In the genomic region with DNA sequence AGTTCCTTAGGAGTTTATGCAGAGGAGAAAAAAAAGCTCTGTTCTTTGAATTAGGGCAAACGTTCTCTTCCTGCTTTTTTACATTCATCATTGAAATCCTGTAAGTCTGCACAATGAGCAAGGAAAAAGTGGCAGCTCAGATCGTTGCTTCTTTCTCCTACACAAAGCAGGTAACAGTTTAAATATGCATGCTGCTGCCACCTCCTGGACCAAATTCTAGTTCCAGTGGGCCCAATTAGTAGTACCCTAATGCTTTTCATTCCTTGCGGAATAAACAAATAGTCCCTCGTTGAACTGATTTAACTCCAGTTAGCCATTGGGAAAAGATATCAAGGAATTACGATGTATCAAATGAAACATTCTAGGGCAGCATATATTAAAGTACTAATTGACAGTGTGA, we compare ENCODE assay signal across 13 cellular contexts. TPM values are rescaled to one million over a fixed set of nuclear protein-coding genes. Genes with fewer than 3 reads are reported as not detected.
A peak's percentile ranks its signal among the peaks of the same experiment; 100 is the strongest.
DNase-seq lines count a peak whose midpoint lies in the region; ATAC-seq, FAIRE-seq and TF ChIP-seq lines count a peak whose summit lies in the region.
"Had no signal": no experiment of that assay in that cellular context is flagged by ENCODE, and none has a peak within 500 bp of the region (broad histone marks: within the 10 kb centered on the region; RNA-seq: fewer than 3 reads in every experiment).

No MANE protein-coding gene starts in this region.

- H3K4me3 ChIP-seq in HEK293 (ENCODE audit: low read depth, low read length) (no peak overlapping the region), HepG2 (replicated peaks in 1 of 3; ENCODE audit: insufficient read depth in 1 of 3, low read depth in 2 of 3, low read length in 3 of 3) (no peak overlapping the region)
- H3K4me3 ChIP-seq: spleen had no signal

- peaks cover 33% of the 10 kb centered on the region for H3K36me3 Mint-ChIP-seq in CD4-positive, alpha-beta T cell (ENCODE audit: low read depth)
- H3K36me3 Mint-ChIP-seq in central memory CD8-positive, alpha-beta T cell (ENCODE audit: insufficient read depth) = peaks cover 30% of the 10 kb centered on the region
- H3K36me3 Mint-ChIP-seq in immature natural killer cell = peaks cover 0 to 7% (median 3%) of the 10 kb centered on the region in 3 donors

- ATAC-seq in CD4-positive, alpha-beta T cell (ENCODE audit: poor library complexity) = peak; percentile 56
- no peak for ATAC-seq in central memory CD8-positive, alpha-beta T cell (replicated peaks; ENCODE audit: extremely low read depth, poor library complexity, severe bottlenecking)
- ATAC-seq in HepG2 = peak; percentile 47; the same call in 2 of the 3 replicates

- in situ Hi-C loops in HepG2 (cut with HindIII; ENCODE audit: extremely low pct_ligation_motif_present, low pct_unique_long_range_greater_than_20kb) = no loop called here

- H3K27me3 Mint-ChIP-seq in CD4-positive, alpha-beta T cell = no peaks in the 10 kb centered on the region
- no peaks in the 10 kb centered on the region for H3K27me3 Mint-ChIP-seq in central memory CD8-positive, alpha-beta T cell
- H3K27me3 Mint-ChIP-seq in immature natural killer cell (ENCODE audit: low read depth in 3 of 3) = peaks cover 0 to 1% (median 0%) of the 10 kb centered on the region in 3 donors
- H3K27me3 Mint-ChIP-seq: activated naive CD8-positive, alpha-beta T cell treated with anti-CD3 and anti-CD28 coated beads for 36 hours had no signal

- no peaks in the 10 kb centered on the region for H3K27me3 ChIP-seq in CD4-positive, alpha-beta T cell (ENCODE audit: control insufficient read depth, insufficient read depth, low read length)
- H3K27me3 ChIP-seq in HepG2 (ENCODE audit: control insufficient read depth in 1 of 2, insufficient read depth in 2 of 2, low read length in 2 of 2) = no peaks in the 10 kb centered on the region
- H3K27me3 ChIP-seq: spleen had no signal

- 73% methylated on average over 5 of the region's 5 CpGs for WGBS in HepG2 (ENCODE audit: low lambda C conversion rate)

- peak; percentile 40 for FAIRE-seq in HepG2 (lab: Jason Lieb, UNC)

- no TSS peak for BruUV-seq in HepG2 (replicated peaks; lab: Mats Ljungman, UMichigan)

- H3K36me3 ChIP-seq in HEK293 (ENCODE audit: control insufficient read depth in 2 of 2, insufficient read depth in 1 of 2, low read length in 2 of 2) = peaks cover 15 to 81% of the 10 kb centered on the region in 2 experiments; a peak in 2 of 3 replicates
- H3K36me3 ChIP-seq in HepG2 (replicated peaks in 1 of 2; ENCODE audit: control insufficient read depth in 1 of 2, insufficient read depth in 2 of 2, low read length in 2 of 2) = peaks cover 12 to 53% of the 10 kb centered on the region in 2 experiments

- no peaks in the 10 kb centered on the region for H3K9me3 Mint-ChIP-seq in CD4-positive, alpha-beta T cell
- H3K9me3 Mint-ChIP-seq in central memory CD8-positive, alpha-beta T cell = no peaks in the 10 kb centered on the region
- H3K9me3 Mint-ChIP-seq in immature natural killer cell = no peaks in the 10 kb centered on the region
- H3K9me3 Mint-ChIP-seq: activated naive CD8-positive, alpha-beta T cell treated with anti-CD3 and anti-CD28 coated beads for 36 hours had no signal

- peaks cover 85% of the 10 kb centered on the region for H4K20me1 ChIP-seq in HepG2 (ENCODE audit: insufficient read depth, low read length)

- TF ChIP-seq POLR2A in HepG2 (IDR thresholded peaks at IDR 0.05; ENCODE audit: insufficient read depth in 1 of 2, low read depth in 2 of 2, low read length in 2 of 2) = no peak

- no peak overlapping the region for H3K4me3 Mint-ChIP-seq in CD4-positive, alpha-beta T cell
- H3K4me3 Mint-ChIP-seq in central memory CD8-positive, alpha-beta T cell = peak overlapping the region; percentile 5
- no peak overlapping the region for H3K4me3 Mint-ChIP-seq in immature natural killer cell
- H3K4me3 Mint-ChIP-seq: activated naive CD8-positive, alpha-beta T cell treated with anti-CD3 and anti-CD28 coated beads for 36 hours had no signal

- CTCF ChIA-PET in CD4-positive, alpha-beta T cell (lab: Charles Lee) = interaction anchor here (0.8 to 3.7 kb wide), 4 partner anchors 19 to 114 kb away, joined by 3 to 12 read pairs (median 3); partner anchors contain the start of genes TAF12 and YTHDF2
- CTCF ChIA-PET in HEK293 (lab: Yijun Ruan, JAX) (interaction anchor here (0.6 to 2.0 kb wide), 5 partner anchors 9 to 120 kb away, joined by 3 to 9 read pairs (median 5); partner anchors contain the start of gene YTHDF2), HepG2 (lab: Yijun Ruan, JAX; ENCODE audit: low intra/inter-chr PET ratio, low total read pairs) (no interaction called here)

- no peak overlapping the region for H3K27ac Mint-ChIP-seq in CD4-positive, alpha-beta T cell
- H3K27ac Mint-ChIP-seq in central memory CD8-positive, alpha-beta T cell (ENCODE audit: low read depth) = no peak overlapping the region
- peak overlapping the region in 2 of 6 donors; percentile 17 to 68 for H3K27ac Mint-ChIP-seq in immature natural killer cell
- H3K27ac Mint-ChIP-seq: activated naive CD8-positive, alpha-beta T cell treated with anti-CD3 and anti-CD28 coated beads for 36 hours had no signal

- intact Hi-C loops in CD4-positive, alpha-beta T cell (cut with DNase I, micrococcal nuclease) = loop anchor here in 1 of 2 experiments (1.0 to 5.0 kb wide), 2 partner anchors 115 to 239 kb away; partner anchors contain the start of gene TAF12
- intact Hi-C loops in HepG2 (cut with micrococcal nuclease; ENCODE audit: unreplicated experiment) = loop anchor here (5.0 kb wide), 1 partner anchor 115 kb away; the partner anchor contains the start of gene TAF12

- H3K4me1 ChIP-seq in HEK293 (ENCODE audit: control insufficient read depth, insufficient read depth, low read length) (0 out of 2 replicates have a peak, but pooled peaks cover 2% of the 10 kb centered on the region), HepG2 (ENCODE audit: insufficient read depth, low read length) (peaks cover 50% of the 10 kb centered on the region)

- no peak for TF ChIP-seq RAD21 in HepG2 (CRISPR knock-in tag; IDR thresholded peaks at IDR 0.05)

- no peak for DNase-seq in CD4-positive, alpha-beta T cell
- DNase-seq in central memory CD8-positive, alpha-beta T cell (ENCODE audit: low spot score in 2 of 2) = no peak
- no peak for DNase-seq in HepG2 (ENCODE audit: low spot score)
- DNase-seq in iPS-NIHi11 (ENCODE audit: low spot score) = no peak
- no peak for DNase-seq in AG20443 (ENCODE audit: low spot score)
- no peak for DNase-seq in NCI-H2196 (lab: John Stamatoyannopoulos, UW; ENCODE audit: unreplicated experiment)
- DNase-seq in immature natural killer cell = no peak
- DNase-seq: activated CD4-positive, alpha-beta T cell treated with anti-CD3 and anti-CD28 coated beads for 4 hours; activated naive CD8-positive, alpha-beta T cell treated with anti-CD3 and anti-CD28 coated beads for 36 hours; NCI-H187; spleen had no signal

- no peak overlapping the region for H3K9ac ChIP-seq in HepG2 (ENCODE audit: insufficient read depth, low read depth, low read length)

- TF ChIP-seq EP300 in HepG2 (IDR thresholded peaks at IDR 0.05; ENCODE audit: low read depth in 2 of 2, low read length in 2 of 2) (no peak), HepG2 (CRISPR knock-in tag; IDR thresholded peaks at IDR 0.05; ENCODE audit: borderline replicate concordance) (no peak)

- peaks cover 95% of the 10 kb centered on the region for H3K79me2 ChIP-seq in HepG2 (ENCODE audit: insufficient read depth, low read length)

- H2AFZ ChIP-seq in HepG2 (ENCODE audit: low read length) = no peak overlapping the region

- POLR2A ChIA-PET in CD4-positive, alpha-beta T cell (lab: Charles Lee) = interaction anchor here (0.6 to 1.3 kb wide), 4 partner anchors 18 to 135 kb away, joined by 3 to 4 read pairs (median 3); partner anchors contain the start of gene YTHDF2
- POLR2A ChIA-PET in HEK293 (lab: Yijun Ruan, JAX) (interaction anchor here (1.1 kb wide), 1 partner anchor 108 kb away, joined by 3 read pairs; the partner anchor contains the start of gene RNU11), HepG2 (lab: Yijun Ruan, JAX) (interaction anchor here (3.3 kb wide), 1 partner anchor 20 kb away, joined by 10 read pairs; the partner anchor contains the start of gene YTHDF2)

- TF ChIP-seq CTCF in CD4-positive, alpha-beta T cell (IDR thresholded peaks at IDR 0.05) = peak; percentile 34
- no peak for TF ChIP-seq CTCF in HEK293 (tag by site-specific recombination; IDR thresholded peaks at IDR 0.05)
- peak; percentile 38; the same call in 1 of the 2 replicates for TF ChIP-seq CTCF in HepG2 (CRISPR knock-in tag; IDR thresholded peaks at IDR 0.05)

- peaks cover 37% of the 10 kb centered on the region for H3K4me1 Mint-ChIP-seq in CD4-positive, alpha-beta T cell (ENCODE audit: low read depth)
- H3K4me1 Mint-ChIP-seq in central memory CD8-positive, alpha-beta T cell = peaks cover 26% of the 10 kb centered on the region
- peaks cover 25 to 29% of the 10 kb centered on the region in 2 donors for H3K4me1 Mint-ChIP-seq in immature natural killer cell

- no peak overlapping the region for H3K27ac ChIP-seq in CD4-positive, alpha-beta T cell (ENCODE audit: low read depth, low read length)
- H3K27ac ChIP-seq in HEK293 (ENCODE audit: extremely low read depth, low read depth, low read length) = no peak overlapping the region
- no peak overlapping the region for H3K27ac ChIP-seq in HepG2 (ENCODE audit: extremely low read length, insufficient read depth, low read length)
- H3K27ac ChIP-seq: spleen had no signal

- no peak overlapping the region for H3K4me2 ChIP-seq in HepG2 (ENCODE audit: low read depth, low read length)

- no peaks in the 10 kb centered on the region for H3K9me3 ChIP-seq in CD4-positive, alpha-beta T cell (ENCODE audit: control insufficient read depth, low read length)
- H3K9me3 ChIP-seq in HEK293 (ENCODE audit: control insufficient read depth, insufficient read depth, low read depth, low read length) (no peaks in the 10 kb centered on the region), HepG2 (ENCODE audit: low read length) (no peaks in the 10 kb centered on the region)
- H3K9me3 ChIP-seq: spleen had no signal

RNA-seq across cellular contexts. Expression of gene YTHDF2, which starts 20.1 kb away (rescaled TPM):
- total RNA-seq in CD4-positive, alpha-beta T cell = 100 to 1,000 TPM in 1 of 2 experiments, 10 to 100 TPM in 1; 85.0 to 100 TPM
- total RNA-seq in HepG2 (2016; rRNA removed; fragmentation: Illumina TruSeq; extraction: Trizol) = 59.6 and 84.7 TPM in 2 replicates
- total RNA-seq in HepG2 (2016; cell fraction: cytosol; rRNA removed; fragmentation: Illumina TruSeq; extraction: Trizol; ENCODE audit: low read depth) = 23.5 and 25.1 TPM in 2 replicates
- total RNA-seq in HepG2 (2016; cell fraction: insoluble cytoplasmic fraction; rRNA removed; fragmentation: Illumina TruSeq; extraction: Trizol) = 64.6 and 75.8 TPM in 2 replicates
- 40.7 and 44.0 TPM in 2 replicates for total RNA-seq in HepG2 (2016; cell fraction: membrane; rRNA removed; fragmentation: Illumina TruSeq; extraction: Trizol)
- 40.1 and 45.5 TPM in 2 replicates for total RNA-seq in HepG2 (2016; cell fraction: nucleus; rRNA removed; fragmentation: Illumina TruSeq; extraction: Trizol)
- polyA plus RNA-seq in HepG2 (2011; rRNA removed) = 48.4 and 57.5 TPM in 2 replicates
- 42.8 and 55.5 TPM in 2 replicates for polyA plus RNA-seq in HepG2 (2011; cell fraction: cytosol; rRNA removed)
- 27.3 and 38.4 TPM in 2 replicates for polyA plus RNA-seq in HepG2 (2011; cell fraction: nucleus; rRNA removed)
- polyA plus RNA-seq in HepG2 (2012) = 45.7 and 46.5 TPM in 2 replicates
- 6.9 and 7.4 TPM in 2 replicates for polyA plus RNA-seq in HepG2 (2016; cell fraction: cytosol; fragmentation: Illumina TruSeq; extraction: Trizol; ENCODE audit: low read depth)
- 77.8 and 84.1 TPM in 2 replicates for polyA plus RNA-seq in HepG2 (2016; cell fraction: insoluble cytoplasmic fraction; fragmentation: Illumina TruSeq; extraction: Trizol; ENCODE audit: low read depth)
- 19.2 and 20.4 TPM in 2 replicates for polyA plus RNA-seq in HepG2 (2016; cell fraction: membrane; fragmentation: Illumina TruSeq; extraction: Trizol; ENCODE audit: low read depth)
- 51.1 and 54.7 TPM in 2 replicates for polyA plus RNA-seq in HepG2 (2016; cell fraction: nucleus; fragmentation: Illumina TruSeq; extraction: Trizol; ENCODE audit: insufficient read depth, low read depth)
- polyA minus RNA-seq in HepG2 (2011; rRNA and poly(A)+ RNA removed; ENCODE audit: low replicate concordance) = 118 and 193 TPM in 2 replicates
- 60.7 and 61.0 TPM in 2 replicates for polyA minus RNA-seq in HepG2 (2011; cell fraction: cytosol; rRNA and poly(A)+ RNA removed)
- polyA minus RNA-seq in HepG2 (2011; cell fraction: nucleus; rRNA and poly(A)+ RNA removed) = 38.6 and 48.5 TPM in 2 replicates
- 100 to 1,000 TPM in 2 of 3 donors, 10 to 100 TPM in 1; 78.1 to 210 (median 129) TPM for polyA plus RNA-seq in immature natural killer cell

RNA-seq across cellular contexts. Expression of gene OPRD1, which starts 55.1 kb away (rescaled TPM):
- total RNA-seq in CD4-positive, alpha-beta T cell = not detected
- total RNA-seq in HepG2 (2016; rRNA removed; fragmentation: Illumina TruSeq; extraction: Trizol) = 0.02 TPM in 1 of 2 replicates, not detected in the other
- total RNA-seq in HepG2 (2016; cell fraction: cytosol; rRNA removed; fragmentation: Illumina TruSeq; extraction: Trizol; ENCODE audit: low read depth) = not detected in 2 replicates
- 0.04 TPM in 1 of 2 replicates, not detected in the other for total RNA-seq in HepG2 (2016; cell fraction: insoluble cytoplasmic fraction; rRNA removed; fragmentation: Illumina TruSeq; extraction: Trizol)
- total RNA-seq in HepG2 (2016; cell fraction: membrane; rRNA removed; fragmentation: Illumina TruSeq; extraction: Trizol) = not detected in 2 replicates
- 0.06 TPM in 1 of 2 replicates, not detected in the other for total RNA-seq in HepG2 (2016; cell fraction: nucleus; rRNA removed; fragmentation: Illumina TruSeq; extraction: Trizol)
- polyA plus RNA-seq in HepG2 (2011; rRNA removed) (0.01 and 0.03 TPM in 2 replicates), immature natural killer cell (under 1 TPM in 1 of 3 donors, not detected in 2; 0.03 TPM)
- polyA plus RNA-seq in HepG2 (2011; cell fraction: cytosol; rRNA removed) = 0.01 and 0.03 TPM in 2 replicates
- polyA plus RNA-seq in HepG2 (2011; cell fraction: nucleus; rRNA removed) = 0.11 and 0.14 TPM in 2 replicates
- 0.03 and 0.07 TPM in 2 replicates for polyA plus RNA-seq in HepG2 (2012)
- not detected in 2 replicates for polyA plus RNA-seq in HepG2 (2016; cell fraction: cytosol; fragmentation: Illumina TruSeq; extraction: Trizol; ENCODE audit: low read depth)
- not detected in 2 replicates for polyA plus RNA-seq in HepG2 (2016; cell fraction: insoluble cytoplasmic fraction; fragmentation: Illumina TruSeq; extraction: Trizol; ENCODE audit: low read depth)
- not detected in 2 replicates for polyA plus RNA-seq in HepG2 (2016; cell fraction: membrane; fragmentation: Illumina TruSeq; extraction: Trizol; ENCODE audit: low read depth)
- polyA plus RNA-seq in HepG2 (2016; cell fraction: nucleus; fragmentation: Illumina TruSeq; extraction: Trizol; ENCODE audit: insufficient read depth, low read depth) = 0.04 TPM in 2 replicates
- polyA minus RNA-seq in HepG2 (2011; rRNA and poly(A)+ RNA removed; ENCODE audit: low replicate concordance) = 0.86 TPM in 1 of 2 replicates, not detected in the other
- polyA minus RNA-seq in HepG2 (2011; cell fraction: cytosol; rRNA and poly(A)+ RNA removed) = 0.10 TPM in 1 of 2 replicates, not detected in the other
- 0.12 and 0.26 TPM in 2 replicates for polyA minus RNA-seq in HepG2 (2011; cell fraction: nucleus; rRNA and poly(A)+ RNA removed)
- total RNA-seq: mononuclear cell, spleen had no signal
- polyA plus RNA-seq: spleen had no signal
